In the genomic region with DNA sequence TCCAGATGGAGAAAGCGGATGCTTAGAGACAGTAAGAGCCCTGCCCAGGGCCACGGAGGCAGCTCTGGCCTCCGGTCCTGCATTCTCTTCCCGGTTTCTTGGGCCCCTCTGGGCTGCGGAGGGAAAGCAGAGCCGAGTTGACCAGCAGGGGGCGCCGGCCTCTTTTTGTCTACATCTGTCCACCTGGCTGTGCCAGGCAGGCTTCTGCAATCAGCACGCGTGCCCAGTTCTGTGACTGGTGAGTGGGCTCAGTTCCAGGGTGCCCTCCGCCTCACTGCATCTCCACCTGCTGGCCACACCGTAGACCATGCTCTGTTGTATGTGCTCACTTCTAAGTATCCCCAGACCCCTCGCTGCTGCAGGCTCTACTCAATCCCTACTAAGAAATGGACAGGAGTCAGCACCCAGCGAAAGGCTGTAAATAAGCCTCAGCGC, we compare ENCODE assay signal across 8 cellular contexts. TPM values are rescaled to one million over a fixed set of nuclear protein-coding genes. Genes with fewer than 3 reads are reported as not detected.
DNase-seq lines count a peak whose midpoint lies in the region; ATAC-seq and TF ChIP-seq lines count a peak whose summit lies in the region.

No MANE protein-coding gene starts in this region.

- no peaks in the 10 kb centered on the region for H3K36me3 ChIP-seq in DOHH2 (ENCODE audit: control insufficient read depth, low read length)
- H3K36me3 ChIP-seq in lung (ENCODE audit: control insufficient read depth in 2 of 2, insufficient read depth in 2 of 2, low read length in 2 of 2): no peaks in the 10 kb centered on the region

- H3K9me2 ChIP-seq in DOHH2 (replicated peaks; ENCODE audit: control insufficient read depth, low read length): no peaks in the 10 kb centered on the region

- no peaks in the 10 kb centered on the region for H3K4me1 Mint-ChIP-seq in activated CD4-positive, alpha-beta memory T cell treated with anti-CD3 and anti-CD28 coated beads for 36 hours (ENCODE audit: low read depth)

- H3K27ac Mint-ChIP-seq in activated CD4-positive, alpha-beta memory T cell treated with anti-CD3 and anti-CD28 coated beads for 36 hours: no peak overlapping the region

- H3K9me3 Mint-ChIP-seq in activated CD4-positive, alpha-beta memory T cell treated with anti-CD3 and anti-CD28 coated beads for 36 hours: no peaks in the 10 kb centered on the region

- H3K79me2 ChIP-seq in DOHH2 (ENCODE audit: control insufficient read depth, low read length): no peaks in the 10 kb centered on the region

- DNase-seq in NCI-H524 treated with DMSO at 0.1 percent for 48 hours (lab: John Stamatoyannopoulos, UW) (peak; percentile 84), ecto neural progenitor cell (ENCODE audit: low spot score) (peak; percentile 91), lung (ENCODE audit: low spot score) (peak; percentile 87)
- DNase-seq in activated CD4-positive, alpha-beta memory T cell treated with anti-CD3 and anti-CD28 coated beads for 36 hours: peak; percentile 80
- DNase-seq in stimulated activated CD8-positive, alpha-beta memory T cell treated with anti-CD3 and anti-CD28 coated beads, Interleukin-12 subunit alpha, Interleukin-12 subunit beta, amount 100 ng/mL, for 24 hours (ENCODE audit: extremely low read depth): peak; percentile 21

- no peaks in the 10 kb centered on the region for H4K20me1 ChIP-seq in DOHH2 (ENCODE audit: control insufficient read depth, insufficient read depth, low read depth, low read length)

- ATAC-seq in HG03175 (IDR thresholded peaks at IDR 0.05; ENCODE audit: unreplicated experiment) (peak; percentile 59), lung (ENCODE audit: insufficient read depth, low FRiP score) (peak; percentile 55), HG03095 (IDR thresholded peaks at IDR 0.05; ENCODE audit: unreplicated experiment) (no peak)

- intact Hi-C loops in activated CD4-positive, alpha-beta memory T cell treated with anti-CD3 and anti-CD28 coated beads for 36 hours (cut with micrococcal nuclease): loop anchor here (1.0 kb wide), 1 partner anchor 392 kb away; no protein-coding TSS in a partner anchor

- peaks cover 12% of the 10 kb centered on the region for H3K27me3 Mint-ChIP-seq in activated CD4-positive, alpha-beta memory T cell treated with anti-CD3 and anti-CD28 coated beads for 36 hours

- H3F3A ChIP-seq in DOHH2 (ENCODE audit: control insufficient read depth, insufficient read depth): no peaks in the 10 kb centered on the region

- POLR2A ChIA-PET in activated CD4-positive, alpha-beta memory T cell treated with anti-CD3 and anti-CD28 coated beads for 36 hours (lab: Charles Lee): no interaction called here

- CTCF ChIA-PET in activated CD4-positive, alpha-beta memory T cell treated with anti-CD3 and anti-CD28 coated beads for 36 hours (lab: Charles Lee): interaction anchor here (0.7 to 3.1 kb wide), 8 partner anchors 9 to 391 kb away, joined by 3 to 25 read pairs (median 4); no protein-coding TSS in a partner anchor

- no peak overlapping the region for H3K4me3 Mint-ChIP-seq in activated CD4-positive, alpha-beta memory T cell treated with anti-CD3 and anti-CD28 coated beads for 36 hours

- H3K27me3 ChIP-seq in DOHH2 (ENCODE audit: control insufficient read depth, low read length): peaks cover 18% of the 10 kb centered on the region
- no peaks in the 10 kb centered on the region for H3K27me3 ChIP-seq in lung (ENCODE audit: control insufficient read depth, insufficient read depth)

- no peaks in the 10 kb centered on the region for H3K36me3 Mint-ChIP-seq in activated CD4-positive, alpha-beta memory T cell treated with anti-CD3 and anti-CD28 coated beads for 36 hours

- no peaks in the 10 kb centered on the region for H3K9me3 ChIP-seq in DOHH2 (ENCODE audit: control insufficient read depth, insufficient read depth, low read length)
- peaks cover 0 to 3% of the 10 kb centered on the region in 2 donors for H3K9me3 ChIP-seq in lung (ENCODE audit: control insufficient read depth in 2 of 2, insufficient read depth in 1 of 2, low read length in 1 of 2)

- TF ChIP-seq CTCF in DOHH2 (IDR thresholded peaks at IDR 0.05; ENCODE audit: low read depth, low read length, poor library complexity, severe bottlenecking): peak; percentile 92
- peak; percentile 39 for TF ChIP-seq CTCF in lung (IDR thresholded peaks at IDR 0.05; ENCODE audit: control extremely low read depth, extremely low read depth)

- no peak overlapping the region for H3K4me2 ChIP-seq in DOHH2 (ENCODE audit: low read length)

- 15 to 17% methylated on average over 15 of the region's 15 CpGs for WGBS in lung, 2 donors

- H3K4me1 ChIP-seq in DOHH2 (ENCODE audit: control insufficient read depth, low read length) (no peaks in the 10 kb centered on the region; the same call in 1 of the 2 replicates), lung (ENCODE audit: control insufficient read depth in 2 of 2, insufficient read depth in 2 of 2, low read length in 2 of 2) (no peaks in the 10 kb centered on the region)

- H3K4me3 ChIP-seq in DOHH2 (ENCODE audit: low read length): no peak overlapping the region
- no peak overlapping the region for H3K4me3 ChIP-seq in lung

- H3K27ac ChIP-seq in DOHH2 (ENCODE audit: low read depth, low read length) (no peak overlapping the region), lung (ENCODE audit: low read depth in 1 of 2, low read length in 1 of 2) (no peak overlapping the region)

RNA-seq across cellular contexts. Expression of a gene that starts 6.7 kb away (rescaled TPM):
- under 1 TPM; 0.10 to 0.17 TPM for total RNA-seq in activated CD4-positive, alpha-beta memory T cell treated with anti-CD3 and anti-CD28 coated beads for 36 hours
- total RNA-seq in lung: 1 to 10 TPM; 2.4 TPM
- polyA plus RNA-seq in lung: under 1 TPM; 0.27 to 0.33 TPM

Comparison
In these comparisons a context has a peak if more than half of its experiments do, and no peak if none do; other contexts are left out.
1. DNase-seq: peak in every context shown above with its lines; median percentile 91 in ecto neural progenitor cell; 87 in lung; 84 in NCI-H524 treated with DMSO at 0.1 percent for 48 hours; 80 in activated CD4-positive, alpha-beta memory T cell treated with anti-CD3 and anti-CD28 coated beads for 36 hours; 21 in stimulated activated CD8-positive, alpha-beta memory T cell treated with anti-CD3 and anti-CD28 coated beads, Interleukin-12 subunit alpha, Interleukin-12 subunit beta, amount 100 ng/mL, for 24 hours.